In genomic region chr14:50768693-50769092, GRCh38 we compare ENCODE assay signal across 17 cellular contexts.
DNase-seq lines count a peak whose midpoint lies in the region; ATAC-seq lines count a peak whose summit lies in the region.
"Had no signal": no experiment of that assay in that cellular context is flagged by ENCODE, and none has a peak within 500 bp of the region (broad histone marks: within the 10 kb centered on the region; RNA-seq: fewer than 3 reads in every experiment).

No MANE protein-coding gene starts in this region.

- H3K4me3 Mint-ChIP-seq in stimulated activated memory B cell treated with anti-CD40 and anti-IgM and Interleukin-4, amounts not matched to agents 10 μg/mL and 1 μg/mL and 100 μg/mL, for 72 hours: no peak overlapping the region

- peak overlapping the region; percentile 50 for H3K27ac ChIP-seq in cingulate gyrus (ENCODE audit: low read depth, low read length)
- H3K27ac ChIP-seq: 22Rv1, KMS-11, PC-9 had no signal

- peak overlapping the region; percentile 42 for H3K27ac Mint-ChIP-seq in stimulated activated memory B cell treated with anti-CD40 and anti-IgM and Interleukin-4, amounts not matched to agents 10 μg/mL and 1 μg/mL and 100 μg/mL, for 72 hours

- no peaks in the 10 kb centered on the region for H3K27me3 Mint-ChIP-seq in stimulated activated memory B cell treated with anti-CD40 and anti-IgM and Interleukin-4, amounts not matched to agents 10 μg/mL and 1 μg/mL and 100 μg/mL, for 72 hours

- H3K36me3 Mint-ChIP-seq in stimulated activated memory B cell treated with anti-CD40 and anti-IgM and Interleukin-4, amounts not matched to agents 10 μg/mL and 1 μg/mL and 100 μg/mL, for 72 hours: peaks cover 83% of the 10 kb centered on the region

- peak; percentile 11 for DNase-seq in NCI-H2171 treated with DMSO at 0.1 percent for 48 hours (lab: John Stamatoyannopoulos, UW)
- no peak for DNase-seq in NCI-H2171 (lab: John Stamatoyannopoulos, UW)
- DNase-seq in NCI-H226: peak; percentile 50
- DNase-seq in stimulated activated naive CD4-positive, alpha-beta T cell treated with Interleukin-2 at 50 U/mL for 16 hours (lab: John Stamatoyannopoulos, UW): no peak
- DNase-seq in stimulated activated CD8-positive, alpha-beta memory T cell treated with anti-CD3 and anti-CD28 coated beads, Interleukin-4, amount 100 ng/mL, for 48 hours: no peak
- DNase-seq in midbrain (lab: John Stamatoyannopoulos, UW): no peak
- DNase-seq: activated CD4-positive, CD25-positive, alpha-beta regulatory T cell treated with anti-CD3 and anti-CD28 coated beads, Interleukin-2, amount 50 U/mL, for 72 hours; dermis blood vessel endothelial cell; left cardiac atrium; NCI-H1436 treated with DMSO at 0.1 percent for 48 hours; NCI-H526 treated with DMSO at 0.1 percent for 48 hours; PC-9; stimulated activated CD4-positive, alpha-beta T cell treated with anti-CD3 and anti-CD28 coated beads, Interleukin-15, amount 100 ng/mL, for 24 hours had no signal

- ATAC-seq in stimulated activated memory B cell treated with anti-CD40 and anti-IgM and Interleukin-4, amounts not matched to agents 10 μg/mL and 1 μg/mL and 100 μg/mL, for 72 hours: no peak

- peaks cover 2% of the 10 kb centered on the region for H3K4me1 Mint-ChIP-seq in stimulated activated memory B cell treated with anti-CD40 and anti-IgM and Interleukin-4, amounts not matched to agents 10 μg/mL and 1 μg/mL and 100 μg/mL, for 72 hours

- no peaks in the 10 kb centered on the region for H3K9me3 Mint-ChIP-seq in stimulated activated memory B cell treated with anti-CD40 and anti-IgM and Interleukin-4, amounts not matched to agents 10 μg/mL and 1 μg/mL and 100 μg/mL, for 72 hours

Comparison
In these comparisons a context has a peak if more than half of its experiments do, and no peak if none do; other contexts are left out.
1. DNase-seq: peak in NCI-H2171 treated with DMSO at 0.1 percent for 48 hours (single experiment) and NCI-H226 (single experiment); none in NCI-H2171 (single experiment), stimulated activated naive CD4-positive, alpha-beta T cell treated with Interleukin-2 at 50 U/mL for 16 hours (single experiment), stimulated activated CD8-positive, alpha-beta memory T cell treated with anti-CD3 and anti-CD28 coated beads, Interleukin-4, amount 100 ng/mL, for 48 hours (single experiment) and midbrain (single experiment).